ENCODE assay signal across 8 cellular contexts in genomic region chr19:38101723-38102122, GRCh38.
"Had no signal": no experiment of that assay in that cellular context is flagged by ENCODE, and none has a peak within 500 bp of the region (broad histone marks: within the 10 kb centered on the region; RNA-seq: fewer than 3 reads in every experiment).

No MANE protein-coding gene starts in this region.

- H3K9ac ChIP-seq: GM23248 had no signal

- H2AFZ ChIP-seq: GM23248 had no signal

- H3K4me3 ChIP-seq: GM23248, HAP-1 had no signal

- ATAC-seq: HCT116, HepG2 had no signal

- H3K4me1 ChIP-seq: HAP-1 had no signal

- H3K27ac ChIP-seq: GM23248, HL-60 had no signal

- DNase-seq: GM23248, GOT3, H7, HFFc6 had no signal
